In the genomic region with DNA sequence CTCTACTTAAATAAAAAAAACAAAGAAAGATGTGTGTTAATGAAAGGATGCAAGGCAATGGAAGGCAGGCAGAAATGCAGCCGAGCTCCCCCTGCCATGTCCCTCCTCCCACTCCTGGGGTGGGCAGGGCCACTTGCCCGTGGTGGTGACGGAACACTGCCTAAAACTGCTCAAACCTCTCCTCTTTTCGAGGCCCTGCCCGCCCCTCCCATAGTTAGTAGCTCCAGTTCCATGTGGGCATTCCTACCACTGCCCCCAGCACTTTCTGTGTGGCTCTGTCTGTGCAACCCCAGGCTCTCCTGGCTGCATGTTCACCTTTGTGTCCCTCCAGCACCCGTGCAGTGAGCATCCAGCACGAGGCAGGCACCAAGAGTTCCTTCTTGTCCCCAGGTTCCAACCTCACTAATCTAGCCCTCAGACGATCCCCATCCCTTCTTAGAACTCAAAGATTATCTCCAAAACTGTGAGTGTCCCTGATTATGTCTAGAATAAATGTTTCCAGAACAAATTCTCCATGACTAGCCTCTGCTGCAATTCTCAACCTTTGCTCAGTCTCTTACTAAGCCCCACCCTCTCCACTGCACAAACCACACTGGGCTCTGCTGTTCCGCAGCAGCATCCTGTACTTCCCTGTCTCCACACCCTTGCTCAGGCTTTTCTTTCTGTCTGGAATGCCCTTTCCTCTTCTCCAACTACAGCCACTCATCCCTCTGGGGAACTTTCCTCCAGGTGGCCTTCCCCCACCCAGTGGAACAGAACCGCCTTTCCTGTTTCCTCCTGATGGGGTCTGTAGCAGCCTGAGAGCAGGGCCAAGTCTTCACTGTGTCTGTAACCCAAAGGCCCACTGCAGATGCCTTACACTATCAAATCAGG, we compare ENCODE assay signal across 11 cellular contexts. TPM values are rescaled to one million over a fixed set of nuclear protein-coding genes. Genes with fewer than 3 reads are reported as not detected.
DNase-seq lines count a peak whose midpoint lies in the region; ATAC-seq and TF ChIP-seq lines count a peak whose summit lies in the region.
"Had no signal": no experiment of that assay in that cellular context is flagged by ENCODE, and none has a peak within 500 bp of the region (broad histone marks: within the 10 kb centered on the region; RNA-seq: fewer than 3 reads in every experiment).

No MANE protein-coding gene starts in this region.

- no peaks in the 10 kb centered on the region for H3K9me3 Mint-ChIP-seq in effector memory CD8-positive, alpha-beta T cell
- peaks cover 3 to 18% (median 9%) of the 10 kb centered on the region in 7 donors for H3K9me3 Mint-ChIP-seq in naive B cell

- H3K4me3 ChIP-seq in NT2/D1 (ENCODE audit: insufficient read length, low read depth) (no peak overlapping the region), Karpas-422 (ENCODE audit: low read length) (no peak overlapping the region)

- DNase-seq in NT2/D1 (ENCODE audit: low read depth, low spot score) (no peak), naive B cell (no peak), Karpas-422 (no peak), inferior parietal cortex (ENCODE audit: extremely low spot score) (no peak), activated gamma-delta T cell (lab: John Stamatoyannopoulos, UW) (no peak)
- no peak for DNase-seq in effector memory CD8-positive, alpha-beta T cell
- no peak for DNase-seq in activated effector memory CD4-positive, alpha-beta T cell treated with anti-CD3 and anti-CD28 coated beads, Interleukin-2, amount 50 U/mL, for 16 hours
- DNase-seq: DMS79, NCI-H526 treated with DMSO at 0.1 percent for 48 hours had no signal

- TF ChIP-seq CTCF in C4-2B (conservative IDR thresholded peaks at IDR 0.05) = no peak

- H3K4me2 ChIP-seq in Karpas-422 (ENCODE audit: low read depth, low read length, poor library complexity, severe bottlenecking) = no peak overlapping the region

- H2AFZ ChIP-seq in Karpas-422 (ENCODE audit: low read length) = no peak overlapping the region

- H3K27me3 Mint-ChIP-seq in effector memory CD8-positive, alpha-beta T cell = no peaks in the 10 kb centered on the region
- no peaks in the 10 kb centered on the region for H3K27me3 Mint-ChIP-seq in naive B cell

- peaks cover 10 to 13% of the 10 kb centered on the region in 2 donors for H3K4me1 Mint-ChIP-seq in effector memory CD8-positive, alpha-beta T cell (ENCODE audit: low read depth in 2 of 2)
- peaks cover 53 to 73% (median 55%) of the 10 kb centered on the region in 3 donors for H3K4me1 Mint-ChIP-seq in naive B cell

- peaks cover 33% of the 10 kb centered on the region for H3K79me2 ChIP-seq in Karpas-422 (ENCODE audit: low read length)

- peak overlapping the region; percentile 53 to 65 for H3K27ac Mint-ChIP-seq in effector memory CD8-positive, alpha-beta T cell
- H3K27ac Mint-ChIP-seq in naive B cell = peak overlapping the region; percentile 77 to 99 (median 90)

- H3K4me3 Mint-ChIP-seq in effector memory CD8-positive, alpha-beta T cell = peak overlapping the region; percentile 36 to 37
- H3K4me3 Mint-ChIP-seq in naive B cell = peak overlapping the region in 7 of 8 donors; percentile 1 to 83 (median 72)

- no peaks in the 10 kb centered on the region for H4K20me1 ChIP-seq in Karpas-422 (ENCODE audit: insufficient read depth, low read depth, low read length)

- peaks cover 20% of the 10 kb centered on the region for H3K36me3 ChIP-seq in NT2/D1 (ENCODE audit: insufficient read depth, insufficient read length, low read length)
- no peaks in the 10 kb centered on the region for H3K36me3 ChIP-seq in Karpas-422 (ENCODE audit: insufficient read depth, low read length)

- peak overlapping the region; percentile 33 for H3K27ac ChIP-seq in C4-2B
- no peak overlapping the region for H3K27ac ChIP-seq in Karpas-422 (ENCODE audit: low read length)

- peaks cover 32% of the 10 kb centered on the region for H3K36me3 Mint-ChIP-seq in effector memory CD8-positive, alpha-beta T cell (ENCODE audit: insufficient read depth)
- peaks cover 0 to 4% of the 10 kb centered on the region in 2 donors for H3K36me3 Mint-ChIP-seq in naive B cell

- H3K9me2 ChIP-seq in Karpas-422 (replicated peaks; ENCODE audit: insufficient read depth, low read length) = no peaks in the 10 kb centered on the region

- no peaks in the 10 kb centered on the region for H3K9me3 ChIP-seq in NT2/D1 (ENCODE audit: insufficient read depth, low read length)
- H3K9me3 ChIP-seq in Karpas-422 (ENCODE audit: low read length) = no peaks in the 10 kb centered on the region

- H3K9ac ChIP-seq in NT2/D1 (ENCODE audit: insufficient read length, low read depth) (peak overlapping the region; percentile 5), Karpas-422 (ENCODE audit: low read length) (no peak overlapping the region)

- H3K4me1 ChIP-seq in NT2/D1 (ENCODE audit: insufficient read depth, insufficient read length) = peaks cover 6% of the 10 kb centered on the region
- peaks cover 40% of the 10 kb centered on the region for H3K4me1 ChIP-seq in Karpas-422 (ENCODE audit: low read length)

- no peaks in the 10 kb centered on the region for H3K27me3 ChIP-seq in NT2/D1 (ENCODE audit: insufficient read depth, insufficient read length)
- no peaks in the 10 kb centered on the region for H3K27me3 ChIP-seq in Karpas-422 (ENCODE audit: low read length)

- ATAC-seq in effector memory CD8-positive, alpha-beta T cell (replicated peaks) = peak; percentile 69
- ATAC-seq in naive B cell (ENCODE audit: low read depth in 2 of 2) = no peak
- ATAC-seq: esophagus mucosa had no signal

RNA-seq across cellular contexts. Expression of a gene that starts 32.6 kb away (rescaled TPM):
- polyA plus RNA-seq in naive B cell (ENCODE audit: low read depth in 6 of 6) = not detected
- 0.11 and 0.22 TPM in 2 replicates for total RNA-seq in Karpas-422 (2014; rRNA removed; shearing (Covaris generic); ENCODE audit: low replicate concordance)

RNA-seq across cellular contexts. Expression of a gene that starts 45.9 kb away (rescaled TPM):
- polyA plus RNA-seq in naive B cell (ENCODE audit: low read depth in 6 of 6) = 1 to 10 TPM; 4.1 to 9.2 (median 6.9) TPM
- 19.9 and 20.4 TPM in 2 replicates for total RNA-seq in Karpas-422 (2014; rRNA removed; shearing (Covaris generic); ENCODE audit: low replicate concordance)
